8 cellular contexts compared by ENCODE assay signal in genomic region chr3:186519021-186519658, GRCh38. TPM values are rescaled to one million over a fixed set of nuclear protein-coding genes. Genes with fewer than 3 reads are reported as not detected.
DNase-seq lines count a peak whose midpoint lies in the region; ATAC-seq lines count a peak whose summit lies in the region.

No MANE protein-coding gene starts in this region.

- H3K9me3 Mint-ChIP-seq in T-cell = no peaks in the 10 kb centered on the region
- peaks cover 5% of the 10 kb centered on the region for H3K9me3 Mint-ChIP-seq in activated naive CD8-positive, alpha-beta T cell treated with anti-CD3 and anti-CD28 coated beads for 36 hours

- H3K27ac Mint-ChIP-seq in T-cell = peak overlapping the region; percentile 65 to 88
- peak overlapping the region; percentile 68 for H3K27ac Mint-ChIP-seq in activated naive CD8-positive, alpha-beta T cell treated with anti-CD3 and anti-CD28 coated beads for 36 hours

- H3K27me3 Mint-ChIP-seq in T-cell = no peaks in the 10 kb centered on the region
- no peaks in the 10 kb centered on the region for H3K27me3 Mint-ChIP-seq in activated naive CD8-positive, alpha-beta T cell treated with anti-CD3 and anti-CD28 coated beads for 36 hours

- peak; percentile 33 for ATAC-seq in GM21529 (IDR thresholded peaks at IDR 0.05; ENCODE audit: unreplicated experiment)
- ATAC-seq in T-cell (replicated peaks in 1 of 4) = peak; percentile 99
- no peak for ATAC-seq in HG03135 (IDR thresholded peaks at IDR 0.05; ENCODE audit: unreplicated experiment)
- no peak for ATAC-seq in HG03159 (IDR thresholded peaks at IDR 0.05; ENCODE audit: unreplicated experiment)

- peaks cover 62 to 78% (median 71%) of the 10 kb centered on the region in 3 donors for H3K4me1 Mint-ChIP-seq in T-cell
- H3K4me1 Mint-ChIP-seq in activated naive CD8-positive, alpha-beta T cell treated with anti-CD3 and anti-CD28 coated beads for 36 hours = peaks cover 59% of the 10 kb centered on the region

- DNase-seq in T-cell = peak; percentile 46 to 83 (median 74)
- DNase-seq in activated naive CD8-positive, alpha-beta T cell treated with anti-CD3 and anti-CD28 coated beads for 36 hours = peak; percentile 46
- peak; percentile 77 for DNase-seq in stimulated activated naive CD4-positive, alpha-beta T cell treated with Interleukin-2 at 50 U/mL for 16 hours (lab: John Stamatoyannopoulos, UW)
- no peak for DNase-seq in NCI-H1436 treated with DMSO at 0.1 percent for 48 hours (lab: John Stamatoyannopoulos, UW)
- no peak for DNase-seq in foreskin melanocyte

- H3K4me3 Mint-ChIP-seq in T-cell = peak overlapping the region in 2 of 3 donors; percentile 22 to 39
- H3K4me3 Mint-ChIP-seq in activated naive CD8-positive, alpha-beta T cell treated with anti-CD3 and anti-CD28 coated beads for 36 hours = peak overlapping the region; percentile 33

- no peaks in the 10 kb centered on the region for H3K36me3 Mint-ChIP-seq in T-cell
- H3K36me3 Mint-ChIP-seq in activated naive CD8-positive, alpha-beta T cell treated with anti-CD3 and anti-CD28 coated beads for 36 hours = peaks cover 8% of the 10 kb centered on the region

- CTCF ChIA-PET in T-cell (lab: Charles Lee) = interaction anchor here (0.7 to 5.1 kb wide), 9 partner anchors 10 to 1301 kb away, joined by 3 to 51 read pairs (median 5); no protein-coding TSS in a partner anchor

- POLR2A ChIA-PET in T-cell (lab: Charles Lee) = interaction anchor here (0.6 to 1.5 kb wide), 8 partner anchors 14 to 587 kb away, joined by 3 to 5 read pairs (median 3); partner anchors contain the start of genes DNAJB11 (in 1 of the 2) and TRA2B (in 1 of the 2)

RNA-seq across cellular contexts. Expression of gene CRYGS, which starts 25.0 kb away (rescaled TPM):
- total RNA-seq in T-cell = 10 to 100 TPM in 1 of 5 donors, 1 to 10 TPM in 4; 5.5 to 10.4 (median 7.8) TPM
- total RNA-seq in activated naive CD8-positive, alpha-beta T cell treated with anti-CD3 and anti-CD28 coated beads for 36 hours = 1 to 10 TPM; 1.7 TPM

RNA-seq across cellular contexts. Expression of gene TBCCD1, which starts 48.0 kb away (rescaled TPM):
- 10 to 100 TPM; 16.1 to 17.4 (median 16.5) TPM for total RNA-seq in T-cell
- 10 to 100 TPM; 12.7 to 15.4 TPM for total RNA-seq in activated naive CD8-positive, alpha-beta T cell treated with anti-CD3 and anti-CD28 coated beads for 36 hours

RNA-seq across cellular contexts. Expression of gene DNAJB11, which starts 51.4 kb away (rescaled TPM):
- total RNA-seq in T-cell = 10 to 100 TPM; 28.7 to 65.4 (median 31.7) TPM
- total RNA-seq in activated naive CD8-positive, alpha-beta T cell treated with anti-CD3 and anti-CD28 coated beads for 36 hours = 10 to 100 TPM; 51.7 to 53.9 TPM

Comparison
In these comparisons a context has a peak if more than half of its experiments do, and no peak if none do; other contexts are left out.
1. ATAC-seq: peak in GM21529 (single experiment) and T-cell (4 of 4); none in HG03135 (single experiment) and HG03159 (single experiment).
2. DNase-seq: peak in T-cell (34 of 34), activated naive CD8-positive, alpha-beta T cell treated with anti-CD3 and anti-CD28 coated beads for 36 hours (single experiment) and stimulated activated naive CD4-positive, alpha-beta T cell treated with Interleukin-2 at 50 U/mL for 16 hours (single experiment); none in NCI-H1436 treated with DMSO at 0.1 percent for 48 hours (single experiment) and foreskin melanocyte (single experiment).